32 cellular contexts compared by ENCODE assay signal in the genomic region with DNA sequence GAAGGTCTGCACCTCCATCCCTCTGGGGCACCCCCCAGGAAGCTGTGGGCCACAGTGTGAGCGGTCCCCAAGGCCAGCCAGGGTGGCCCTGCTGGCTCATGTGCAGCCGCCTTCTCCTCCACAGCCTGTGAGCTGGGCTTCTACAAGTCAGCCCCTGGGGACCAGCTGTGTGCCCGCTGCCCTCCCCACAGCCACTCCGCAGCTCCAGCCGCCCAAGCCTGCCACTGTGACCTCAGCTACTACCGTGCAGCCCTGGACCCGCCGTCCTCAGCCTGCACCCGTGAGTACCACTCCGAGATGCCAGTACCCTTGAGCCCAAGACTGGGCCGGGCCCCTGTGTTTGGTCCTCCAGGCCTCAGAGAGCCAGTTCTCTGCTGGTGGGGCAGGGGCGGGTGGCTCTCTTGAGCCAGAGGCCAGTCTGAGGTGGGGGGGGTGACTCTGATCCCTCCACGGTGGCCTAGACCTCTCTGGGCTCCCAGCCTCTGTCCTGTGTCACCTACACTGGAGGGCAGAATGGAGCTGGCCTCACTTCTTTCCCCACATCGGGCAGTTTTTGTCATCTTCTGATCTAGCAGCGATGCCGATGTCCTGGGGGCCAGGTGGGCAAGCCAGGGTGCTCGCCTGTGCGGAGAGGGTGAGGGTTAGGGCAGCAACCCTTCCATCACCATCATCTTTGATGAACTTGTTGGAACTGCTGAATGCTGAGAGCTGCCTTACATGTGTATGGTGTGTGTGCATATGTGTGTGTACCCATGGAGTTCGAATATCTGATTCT. TPM values are rescaled to one million over a fixed set of nuclear protein-coding genes. Genes with fewer than 3 reads are reported as not detected.
"Had no signal": no experiment of that assay in that cellular context is flagged by ENCODE, and none has a peak within 500 bp of the region (broad histone marks: within the 10 kb centered on the region; RNA-seq: fewer than 3 reads in every experiment).

No MANE protein-coding gene starts in this region.

- H3K27ac Mint-ChIP-seq: immature natural killer cell; naive thymus-derived CD4-positive, alpha-beta T cell; natural killer cell treated with Interleukin-12 subunit alpha and Interleukin-12 subunit beta and Interleukin-15 and Interleukin-18, amount 100 ng/mL, for 72 hours; stimulated activated memory B cell treated with anti-CD40 and anti-IgM and Interleukin-4, amounts not matched to agents 10 μg/mL and 1 μg/mL and 100 μg/mL, for 72 hours; type B pancreatic cell had no signal

- H3K9ac ChIP-seq: parathyroid adenoma had no signal

- H3K27me3 ChIP-seq: right lobe of liver, uterus had no signal

- H3K4me1 ChIP-seq: parathyroid adenoma, right lobe of liver, tibial nerve, uterus had no signal

- H3K4me3 ChIP-seq: left ventricle myocardium inferior, lung, mucosa of descending colon, psoas muscle, right lobe of liver, smooth muscle cell, tibial nerve, uterus had no signal

- H3K4me2 ChIP-seq: smooth muscle cell had no signal

- H2AFZ ChIP-seq: parathyroid adenoma had no signal

- H3K9me3 ChIP-seq: left ventricle myocardium inferior, mucosa of descending colon, psoas muscle, right lobe of liver, tibial nerve, uterus had no signal

- H3K79me2 ChIP-seq: parathyroid adenoma had no signal

- ATAC-seq: mucosa of descending colon; naive thymus-derived CD4-positive, alpha-beta T cell; psoas muscle; right lobe of liver; stimulated activated memory B cell treated with anti-CD40 and anti-IgM and Interleukin-4, amounts not matched to agents 10 μg/mL and 1 μg/mL and 100 μg/mL, for 72 hours; stimulated activated naive CD8-positive, alpha-beta T cell treated with anti-CD3 and anti-CD28 coated beads, Interleukin-15, amount 100 ng/mL, for 72 hours had no signal

- DNase-seq: hypothalamus; immature natural killer cell; left ventricle myocardium inferior; mesendoderm; midbrain; naive thymus-derived CD4-positive, alpha-beta T cell; nucleus accumbens; right lobe of liver; stimulated activated CD4-positive, alpha-beta T cell treated with anti-CD3 and anti-CD28 coated beads, Interleukin-1b, Interleukin-23, amount 100 ng/mL, for 48 hours; stimulated activated CD4-positive, alpha-beta T cell treated with anti-CD3 and anti-CD28 coated beads, Interleukin-2, amount 100 ng/mL, for 48 hours; stimulated activated CD4-positive, alpha-beta T cell treated with anti-CD3 and anti-CD28 coated beads, Interleukin-4, amount 100 ng/mL, for 4 hours; stimulated activated CD8-positive, alpha-beta memory T cell treated with anti-CD3 and anti-CD28 coated beads, Interleukin-4, amount 100 ng/mL, for 48 hours; stimulated activated naive CD4-positive, alpha-beta T cell treated with Interleukin-2 at 50 U/mL for 16 hours; stimulated activated naive CD8-positive, alpha-beta T cell treated with anti-CD3 and anti-CD28 coated beads, Interleukin-15, amount 100 ng/mL, for 72 hours; substantia nigra; uterus had no signal

- H3K36me3 Mint-ChIP-seq: immature natural killer cell; naive thymus-derived CD4-positive, alpha-beta T cell; natural killer cell treated with Interleukin-12 subunit alpha and Interleukin-12 subunit beta and Interleukin-15 and Interleukin-18, amount 100 ng/mL, for 72 hours; stimulated activated memory B cell treated with anti-CD40 and anti-IgM and Interleukin-4, amounts not matched to agents 10 μg/mL and 1 μg/mL and 100 μg/mL, for 72 hours; type B pancreatic cell had no signal

- H3K4me3 Mint-ChIP-seq: immature natural killer cell; naive thymus-derived CD4-positive, alpha-beta T cell; natural killer cell treated with Interleukin-12 subunit alpha and Interleukin-12 subunit beta and Interleukin-15 and Interleukin-18, amount 100 ng/mL, for 72 hours; stimulated activated memory B cell treated with anti-CD40 and anti-IgM and Interleukin-4, amounts not matched to agents 10 μg/mL and 1 μg/mL and 100 μg/mL, for 72 hours; stimulated activated naive CD8-positive, alpha-beta T cell treated with anti-CD3 and anti-CD28 coated beads, Interleukin-15, amount 100 ng/mL, for 72 hours; type B pancreatic cell had no signal

- H3K4me1 Mint-ChIP-seq: immature natural killer cell; naive thymus-derived CD4-positive, alpha-beta T cell; stimulated activated memory B cell treated with anti-CD40 and anti-IgM and Interleukin-4, amounts not matched to agents 10 μg/mL and 1 μg/mL and 100 μg/mL, for 72 hours; stimulated activated naive CD8-positive, alpha-beta T cell treated with anti-CD3 and anti-CD28 coated beads, Interleukin-15, amount 100 ng/mL, for 72 hours had no signal

- H3K9me3 Mint-ChIP-seq: immature natural killer cell; natural killer cell treated with Interleukin-12 subunit alpha and Interleukin-12 subunit beta and Interleukin-15 and Interleukin-18, amount 100 ng/mL, for 72 hours; stimulated activated memory B cell treated with anti-CD40 and anti-IgM and Interleukin-4, amounts not matched to agents 10 μg/mL and 1 μg/mL and 100 μg/mL, for 72 hours; stimulated activated naive CD8-positive, alpha-beta T cell treated with anti-CD3 and anti-CD28 coated beads, Interleukin-15, amount 100 ng/mL, for 72 hours; type B pancreatic cell had no signal

- H3K36me3 ChIP-seq: left ventricle myocardium inferior, right lobe of liver, tibial nerve, uterus had no signal

- H3K27ac ChIP-seq: left ventricle myocardium inferior, parathyroid adenoma, psoas muscle, right lobe of liver, tibial nerve, uterus had no signal

RNA-seq across cellular contexts. Expression of gene EPHA8, which starts 23.3 kb away (rescaled TPM):
- total RNA-seq: kidney epithelial cell; left ventricle myocardium inferior; lung; mucosa of descending colon; myocyte; naive thymus-derived CD4-positive, alpha-beta T cell; natural killer cell treated with Interleukin-12 subunit alpha and Interleukin-12 subunit beta and Interleukin-15 and Interleukin-18, amount 100 ng/mL, for 72 hours; posterior vena cava; psoas muscle; right lobe of liver; skeletal muscle tissue; smooth muscle cell; tibial nerve; ureter had no signal
- polyA plus RNA-seq: immature natural killer cell; naive thymus-derived CD4-positive, alpha-beta T cell; smooth muscle cell had no signal

RNA-seq across cellular contexts. Expression of gene C1QA, which starts 49.9 kb away (rescaled TPM):
- total RNA-seq: myocyte; natural killer cell treated with Interleukin-12 subunit alpha and Interleukin-12 subunit beta and Interleukin-15 and Interleukin-18, amount 100 ng/mL, for 72 hours; osteocyte; smooth muscle cell had no signal
- polyA plus RNA-seq: immature natural killer cell; naive thymus-derived CD4-positive, alpha-beta T cell; neural cell; smooth muscle cell had no signal

RNA-seq across cellular contexts. Expression of gene C1QC, which starts 56.9 kb away (rescaled TPM):
- total RNA-seq: myocyte; natural killer cell treated with Interleukin-12 subunit alpha and Interleukin-12 subunit beta and Interleukin-15 and Interleukin-18, amount 100 ng/mL, for 72 hours; osteocyte; smooth muscle cell had no signal
- polyA plus RNA-seq: immature natural killer cell; naive thymus-derived CD4-positive, alpha-beta T cell; neural cell; smooth muscle cell had no signal
